15 cellular contexts compared by ENCODE assay signal in genomic region chr3:160368804-160369203, GRCh38. TPM values are rescaled to one million over a fixed set of nuclear protein-coding genes. Genes with fewer than 3 reads are reported as not detected.
DNase-seq lines count a peak whose midpoint lies in the region; ATAC-seq and TF ChIP-seq lines count a peak whose summit lies in the region.
"Had no signal": no experiment of that assay in that cellular context is flagged by ENCODE, and none has a peak within 500 bp of the region (broad histone marks: within the 10 kb centered on the region; RNA-seq: fewer than 3 reads in every experiment).

No MANE protein-coding gene starts in this region.

- CTCF ChIA-PET in PC-3 (lab: Charles Lee): no interaction called here

- TF ChIP-seq CTCF in PC-3 (conservative IDR thresholded peaks at IDR 0.05; ENCODE audit: low read depth, low read length): no peak

- H3K4me2 ChIP-seq in BLaER1 (peak overlapping the region; percentile 37), PC-3 (ENCODE audit: low read length) (no peak overlapping the region)

- no peaks in the 10 kb centered on the region for H3K79me2 ChIP-seq in PC-3 (ENCODE audit: low read length)

- H3F3A ChIP-seq in PC-3 (ENCODE audit: low read length, unreplicated experiment): no peaks in the 10 kb centered on the region

- H3K27me3 ChIP-seq in BLaER1 (no peaks in the 10 kb centered on the region), PC-3 (ENCODE audit: low read length) (no peaks in the 10 kb centered on the region)
- H3K27me3 ChIP-seq: gastrocnemius medialis, suprapubic skin had no signal

- H3K27ac ChIP-seq in BLaER1: no peak overlapping the region
- H3K27ac ChIP-seq in PC-3 (ENCODE audit: low read length): no peak overlapping the region
- no peak overlapping the region for H3K27ac ChIP-seq in substantia nigra (ENCODE audit: low read depth, low read length, poor library complexity, severe bottlenecking)
- H3K27ac ChIP-seq: gastrocnemius medialis, left ventricle myocardium inferior, suprapubic skin had no signal

- H3K9me3 ChIP-seq in BLaER1 (no peaks in the 10 kb centered on the region), PC-3 (ENCODE audit: low read length) (no peaks in the 10 kb centered on the region)
- H3K9me3 ChIP-seq: gastrocnemius medialis, left ventricle myocardium inferior, suprapubic skin had no signal

- H3K9me2 ChIP-seq in PC-3 (replicated peaks; ENCODE audit: low read length): no peaks in the 10 kb centered on the region

- H3K36me3 ChIP-seq in BLaER1 (peaks cover 32% of the 10 kb centered on the region), PC-3 (ENCODE audit: low read depth, low read length) (no peaks in the 10 kb centered on the region)
- H3K36me3 ChIP-seq: gastrocnemius medialis had no signal

- DNase-seq in PC-3 (peak; percentile 9), HuH-7 (ENCODE audit: low spot score) (no peak), substantia nigra (lab: John Stamatoyannopoulos, UW) (no peak), NCI-H146 (lab: John Stamatoyannopoulos, UW) (no peak)
- no peak for DNase-seq in activated CD4-positive, alpha-beta T cell treated with anti-CD3 and anti-CD28 coated beads, Interleukin-2, amount 50 U/mL, for 48 hours
- DNase-seq: activated CD4-positive, CD25-positive, alpha-beta regulatory T cell; gastrocnemius medialis; left ventricle myocardium inferior; NCI-H1694 treated with DMSO at 0.1 percent for 48 hours; stimulated activated CD4-positive, alpha-beta T cell treated with anti-CD3 and anti-CD28 coated beads, Interleukin-4, amount 100 ng/mL, for 24 hours had no signal

- POLR2A ChIA-PET in PC-3 (lab: Charles Lee; ENCODE audit: unreplicated experiment): interaction anchor here (0.6 kb wide), 1 partner anchor 601 kb away, joined by 8 read pairs; no protein-coding TSS in a partner anchor

- H3K4me3 ChIP-seq in BLaER1 (no peak overlapping the region), PC-3 (ENCODE audit: low read length) (no peak overlapping the region)
- H3K4me3 ChIP-seq: gastrocnemius medialis, left ventricle myocardium inferior, suprapubic skin had no signal

- H2AFZ ChIP-seq in PC-3 (ENCODE audit: low read length): no peak overlapping the region

- ATAC-seq in GM19372 (IDR thresholded peaks at IDR 0.05; ENCODE audit: low read depth, unreplicated experiment): peak; percentile 56
- peak; percentile 87 for ATAC-seq in HG03354 (IDR thresholded peaks at IDR 0.05; ENCODE audit: poor library complexity, severe bottlenecking, unreplicated experiment)
- ATAC-seq in PC-3: peak; percentile 63
- ATAC-seq: gastrocnemius medialis, Panc1 had no signal

- BruUV-seq in PC-3 (replicated peaks; lab: Mats Ljungman, UMichigan): no TSS peak

- H3K9ac ChIP-seq in BLaER1 (no peak overlapping the region), PC-3 (ENCODE audit: low read length) (no peak overlapping the region)

- intact Hi-C loops in PC-3 (cut with micrococcal nuclease): no loop called here

- H3K4me1 ChIP-seq in BLaER1: peaks cover 24% of the 10 kb centered on the region
- peaks cover 15% of the 10 kb centered on the region for H3K4me1 ChIP-seq in PC-3 (ENCODE audit: insufficient read depth, low read length)
- H3K4me1 ChIP-seq: gastrocnemius medialis, left ventricle myocardium inferior, suprapubic skin had no signal

- H4K20me1 ChIP-seq in BLaER1 (no peaks in the 10 kb centered on the region), PC-3 (ENCODE audit: low read length) (no peaks in the 10 kb centered on the region)

RNA-seq across cellular contexts. Expression of gene IFT80, which starts 30.2 kb away (rescaled TPM):
- 9.1 and 9.3 TPM in 2 replicates for total RNA-seq in PC-3 (2014; rRNA removed)

RNA-seq across cellular contexts. Expression of gene SMC4, which starts 30.6 kb away (rescaled TPM):
- 129 and 183 TPM in 2 replicates for total RNA-seq in PC-3 (2014; rRNA removed)
